23 cellular contexts compared by ENCODE assay signal in genomic region chr2:152548111-152548875, GRCh38.
DNase-seq lines count a peak whose midpoint lies in the region; TF ChIP-seq lines count a peak whose summit lies in the region.
"Had no signal": no experiment of that assay in that cellular context is flagged by ENCODE, and none has a peak within 500 bp of the region (broad histone marks: within the 10 kb centered on the region; RNA-seq: fewer than 3 reads in every experiment).

No MANE protein-coding gene starts in this region.

- H3K27ac ChIP-seq in SK-N-SH (ENCODE audit: low read depth in 2 of 2, low read length in 1 of 2) (no peak overlapping the region; a peak in 1 of 4 replicates), smooth muscle cell (ENCODE audit: low read depth) (peak overlapping the region; percentile 94), suprapubic skin (no peak overlapping the region)
- H3K27ac ChIP-seq: brain microvascular endothelial cell, RWPE1, SK-N-MC had no signal

- no peak overlapping the region for H3K9ac ChIP-seq in SK-N-SH
- peak overlapping the region; percentile 65 for H3K9ac ChIP-seq in smooth muscle cell (ENCODE audit: low read depth)

- no peak for TF ChIP-seq CTCF in SK-N-SH (IDR thresholded peaks at IDR 0.05)
- no peak for TF ChIP-seq CTCF in fibroblast of mammary gland (conservative IDR thresholded peaks at IDR 0.05; ENCODE audit: control insufficient read depth, insufficient read depth, low read depth, low read length)
- TF ChIP-seq CTCF in smooth muscle cell (IDR thresholded peaks at IDR 0.05; ENCODE audit: borderline replicate concordance, insufficient read depth, poor library complexity, severe bottlenecking): no peak
- TF ChIP-seq CTCF in suprapubic skin (IDR thresholded peaks at IDR 0.05): no peak

- H3K4me1 ChIP-seq in SK-N-SH (ENCODE audit: control insufficient read depth in 1 of 2, insufficient read depth in 2 of 2, low read depth in 1 of 2, low read length in 1 of 2) (peaks cover 5 to 17% of the 10 kb centered on the region in 2 experiments), smooth muscle cell (ENCODE audit: low read depth) (peaks cover 12% of the 10 kb centered on the region), suprapubic skin (no peaks in the 10 kb centered on the region)

- H3K36me3 ChIP-seq in SK-N-SH (replicated peaks in 1 of 2; ENCODE audit: control insufficient read depth in 1 of 2, insufficient read depth in 2 of 2, low read length in 1 of 2) (no peaks in the 10 kb centered on the region), smooth muscle cell (ENCODE audit: low read depth) (no peaks in the 10 kb centered on the region), suprapubic skin (no peaks in the 10 kb centered on the region)
- H3K36me3 ChIP-seq: brain microvascular endothelial cell had no signal

- H3K79me2 ChIP-seq in SK-N-SH (ENCODE audit: insufficient read depth) (no peaks in the 10 kb centered on the region), smooth muscle cell (ENCODE audit: low read depth) (no peaks in the 10 kb centered on the region)

- H2AFZ ChIP-seq in SK-N-SH (ENCODE audit: low read depth): no peak overlapping the region
- H2AFZ ChIP-seq in smooth muscle cell (ENCODE audit: low read depth): no peak overlapping the region

- TF ChIP-seq POLR2A in suprapubic skin (IDR thresholded peaks at IDR 0.05): no peak

- no peaks in the 10 kb centered on the region for H3K9me2 ChIP-seq in SK-N-SH

- POLR2A ChIA-PET in SK-N-SH (lab: Yijun Ruan, JAX): no interaction called here

- WGBS in SK-N-SH (ENCODE audit: low lambda C conversion rate): 88% methylated on average over 8 of the region's 8 CpGs
- WGBS in smooth muscle cell (ENCODE audit: low lambda C conversion rate): 84% methylated on average over 8 of the region's 8 CpGs
- WGBS in suprapubic skin: 67% methylated on average over 8 of the region's 8 CpGs

- no peak overlapping the region for H3K4me3 ChIP-seq in SK-N-SH (ENCODE audit: low read depth in 2 of 2, low read length in 1 of 2)
- H3K4me3 ChIP-seq in fibroblast of mammary gland (ENCODE audit: control insufficient read depth, low read depth, low read length): no peak overlapping the region
- no peak overlapping the region for H3K4me3 ChIP-seq in smooth muscle cell
- no peak overlapping the region for H3K4me3 ChIP-seq in suprapubic skin
- H3K4me3 ChIP-seq: heart right ventricle, SK-N-MC had no signal

- TF ChIP-seq RAD21 in SK-N-SH (IDR thresholded peaks at IDR 0.05; ENCODE audit: low read length): no peak

- H3K9me3 ChIP-seq in SK-N-SH (no peaks in the 10 kb centered on the region), smooth muscle cell (replicated peaks; ENCODE audit: low read depth) (no peaks in the 10 kb centered on the region), suprapubic skin (no peaks in the 10 kb centered on the region)
- H3K9me3 ChIP-seq: heart right ventricle had no signal

- CTCF ChIA-PET in SK-N-SH (lab: Yijun Ruan, JAX): interaction anchor here (0.9 to 1.5 kb wide), 3 partner anchors 8 to 87 kb away, joined by 3 read pairs; no protein-coding TSS in a partner anchor

- no peak for TF ChIP-seq EP300 in SK-N-SH (IDR thresholded peaks at IDR 0.05; ENCODE audit: borderline replicate concordance in 1 of 2, low read depth in 1 of 2, low read length in 1 of 2)
- TF ChIP-seq EP300 in suprapubic skin (IDR thresholded peaks at IDR 0.05): no peak

- H4K20me1 ChIP-seq in SK-N-SH (ENCODE audit: insufficient read depth) (no peaks in the 10 kb centered on the region), smooth muscle cell (ENCODE audit: low read depth) (no peaks in the 10 kb centered on the region)

- H3F3A ChIP-seq in SK-N-SH (replicated peaks; ENCODE audit: insufficient read depth): peaks cover 14% of the 10 kb centered on the region
- H3F3A ChIP-seq in smooth muscle cell (ENCODE audit: low read depth): peaks cover 13% of the 10 kb centered on the region

- DNase-seq in HCEC 1CT (peak; percentile 25), SK-N-SH (no peak), fibroblast of mammary gland (ENCODE audit: low read depth) (peak; percentile 42), smooth muscle cell (lab: John Stamatoyannopoulos, UW; ENCODE audit: unreplicated experiment) (no peak), cortex of kidney (lab: John Stamatoyannopoulos, UW) (no peak), HPDE6-E6E7 (ENCODE audit: extremely low spot score) (no peak), suprapubic skin (ENCODE audit: low spot score in 2 of 2) (no peak)
- DNase-seq: activated CD4-positive, alpha-beta memory T cell treated with anti-CD3 and anti-CD28 coated beads, Interleukin-2, amount 10 ng/mL, durations not matched to agents 7 days and 5 days; activated CD4-positive, CD25-positive, alpha-beta regulatory T cell; activated effector memory CD4-positive, alpha-beta T cell treated with Interleukin-2 at 50 U/mL for 16 hours; brain microvascular endothelial cell; CD8-positive, alpha-beta memory T cell; GDM1; heart right ventricle; Kasumi-1; NCI-H1092; NCI-H2081; NCI-H524; nephron progenitor cell; stimulated activated CD4-positive, alpha-beta T cell treated with anti-CD3 and anti-CD28 coated beads, Interleukin-1b, Interleukin-23, amount 100 ng/mL, for 48 hours; T-helper 9 cell had no signal

- H3K4me2 ChIP-seq in SK-N-SH (no peak overlapping the region), smooth muscle cell (peak overlapping the region; percentile 40)

- H3K27me3 ChIP-seq in SK-N-SH (ENCODE audit: insufficient read depth): no peaks in the 10 kb centered on the region
- H3K27me3 ChIP-seq in smooth muscle cell (ENCODE audit: low read depth): no peaks in the 10 kb centered on the region
- H3K27me3 ChIP-seq in suprapubic skin: no peaks in the 10 kb centered on the region
- H3K27me3 ChIP-seq: brain microvascular endothelial cell, heart right ventricle had no signal

TF ChIP-seq in SK-N-SH, 30 proteins besides CTCF, POLR2A, EP300 and RAD21:
- no peak for TF ChIP-seq RXRA (IDR thresholded peaks at IDR 0.05; ENCODE audit: borderline replicate concordance, low read depth)
- TF ChIP-seq FOSL2 (IDR thresholded peaks at IDR 0.05; ENCODE audit: borderline replicate concordance, low read depth): peak; percentile 7; the same call in 1 of the 2 replicates
- TF ChIP-seq YY1 (IDR thresholded peaks at IDR 0.05; ENCODE audit: low read depth): no peak

Comparison
In these comparisons a context has a peak if more than half of its experiments do, and no peak if none do; other contexts are left out.
1. DNase-seq: peak in HCEC 1CT (single experiment) and fibroblast of mammary gland (single experiment); none in SK-N-SH (single experiment), smooth muscle cell (single experiment), cortex of kidney (single experiment), HPDE6-E6E7 (single experiment) and suprapubic skin (0 of 2).